ENCODE assay signal across 1 cellular context in the genomic region with DNA sequence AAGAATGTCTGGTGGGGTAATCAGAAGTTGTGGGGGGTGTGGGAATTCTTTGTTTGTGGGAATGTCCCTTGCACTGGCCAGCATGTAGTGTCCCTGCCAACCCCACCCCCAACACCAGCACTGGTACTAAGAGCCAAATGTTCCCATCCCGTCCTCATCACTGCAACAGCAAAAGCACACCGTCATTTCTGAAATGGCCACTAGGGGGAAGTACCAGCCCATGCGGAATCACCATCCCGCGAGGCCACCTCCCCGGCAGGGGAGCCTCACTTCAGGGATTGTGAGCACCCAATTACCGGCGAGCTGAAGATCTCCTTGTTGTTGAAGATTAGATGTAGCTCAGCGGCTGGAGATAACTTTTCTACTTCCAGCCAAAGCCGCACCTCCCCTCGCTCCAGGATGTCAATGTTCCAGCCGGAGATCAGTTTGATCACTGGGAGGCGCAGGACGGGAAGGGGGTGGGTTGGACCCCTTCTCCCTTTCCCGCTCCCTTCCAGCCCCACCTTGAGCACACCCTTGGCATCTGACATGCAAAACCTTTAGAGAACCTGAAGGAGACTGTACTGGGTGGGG.
TF ChIP-seq lines count a peak whose summit lies in the region.

No MANE protein-coding gene starts in this region.

TF ChIP-seq in HEK293, 187 proteins besides CTCF, POLR2A, EP300 and RAD21 (continued from another document):
- TF ChIP-seq ZBTB11 (tag by site-specific recombination; conservative IDR thresholded peaks at IDR 0.05; ENCODE audit: low read depth) (peak; percentile 95), ZSCAN18 (tag by site-specific recombination; IDR thresholded peaks at IDR 0.05) (no peak), ZNF23 (tag by site-specific recombination; IDR thresholded peaks at IDR 0.05; ENCODE audit: borderline replicate concordance) (no peak), ZNF223 (tag by site-specific recombination; IDR thresholded peaks at IDR 0.05) (no peak), ZNF473 (tag by site-specific recombination; IDR thresholded peaks at IDR 0.05) (no peak), PATZ1 (tag by site-specific recombination; IDR thresholded peaks at IDR 0.05) (0 out of 2 replicates have a peak, but pooled peaks have one; percentile 43), ZNF555 (tag by site-specific recombination; conservative IDR thresholded peaks at IDR 0.05) (no peak), ZNF350 (tag by site-specific recombination; IDR thresholded peaks at IDR 0.05) (no peak), ZNF558 (tag by site-specific recombination; IDR thresholded peaks at IDR 0.05) (no peak), ZNF174 (tag by site-specific recombination; IDR thresholded peaks at IDR 0.05) (no peak), ZNF10 (tag by site-specific recombination; IDR thresholded peaks at IDR 0.05) (no peak), GLIS1 (tag by site-specific recombination; IDR thresholded peaks at IDR 0.05) (peak; percentile 65), ZNF121 (tag by site-specific recombination; IDR thresholded peaks at IDR 0.05) (no peak), WT1 (tag by site-specific recombination; IDR thresholded peaks at IDR 0.05) (no peak), ZFP3 (tag by site-specific recombination; IDR thresholded peaks at IDR 0.05; ENCODE audit: low read depth) (no peak)
- TF ChIP-seq, protein P1, sequence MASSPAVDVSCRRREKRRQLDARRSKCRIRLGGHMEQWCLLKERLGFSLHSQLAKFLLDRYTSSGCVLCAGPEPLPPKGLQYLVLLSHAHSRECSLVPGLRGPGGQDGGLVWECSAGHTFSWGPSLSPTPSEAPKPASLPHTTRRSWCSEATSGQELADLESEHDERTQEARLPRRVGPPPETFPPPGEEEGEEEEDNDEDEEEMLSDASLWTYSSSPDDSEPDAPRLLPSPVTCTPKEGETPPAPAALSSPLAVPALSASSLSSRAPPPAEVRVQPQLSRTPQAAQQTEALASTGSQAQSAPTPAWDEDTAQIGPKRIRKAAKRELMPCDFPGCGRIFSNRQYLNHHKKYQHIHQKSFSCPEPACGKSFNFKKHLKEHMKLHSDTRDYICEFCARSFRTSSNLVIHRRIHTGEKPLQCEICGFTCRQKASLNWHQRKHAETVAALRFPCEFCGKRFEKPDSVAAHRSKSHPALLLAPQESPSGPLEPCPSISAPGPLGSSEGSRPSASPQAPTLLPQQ (tag by site-specific recombination; IDR thresholded peaks at IDR 0.05): peak; percentile 49; the same call in 1 of the 2 replicates
